ENCODE assay signal across 15 cellular contexts in genomic region chr1:86508583-86508969, GRCh38. TPM values are rescaled to one million over a fixed set of nuclear protein-coding genes. Genes with fewer than 3 reads are reported as not detected.
A peak's percentile ranks its signal among the peaks of the same experiment; 100 is the strongest.
DNase-seq lines count a peak whose midpoint lies in the region; ATAC-seq and TF ChIP-seq lines count a peak whose summit lies in the region.
"Had no signal": no experiment of that assay in that cellular context is flagged by ENCODE, and none has a peak within 500 bp of the region (broad histone marks: within the 10 kb centered on the region; RNA-seq: fewer than 3 reads in every experiment).

No MANE protein-coding gene starts in this region.

- no peak for ATAC-seq in SK-N-SH treated with all-trans-retinoic acid at 6 μM for 48 hours
- no peak for ATAC-seq in HG03354 (IDR thresholded peaks at IDR 0.05; ENCODE audit: poor library complexity, severe bottlenecking, unreplicated experiment)

- peak overlapping the region; percentile 57; the same call in 1 of the 2 replicates for H3K4me3 ChIP-seq in ACC112 (ENCODE audit: low read depth, low read length)
- no peak overlapping the region for H3K4me3 ChIP-seq in fibroblast of villous mesenchyme (ENCODE audit: low read depth, low read length)
- H3K4me3 ChIP-seq: GM23338 had no signal

- peak; percentile 33 for DNase-seq in GM04503 (ENCODE audit: low read depth)
- peak; percentile 23 for DNase-seq in fibroblast of villous mesenchyme (ENCODE audit: low read depth)
- no peak for DNase-seq in NCI-H1105 treated with DMSO at 0.1 percent for 48 hours (lab: John Stamatoyannopoulos, UW)
- no peak for DNase-seq in NCI-H2081 (lab: John Stamatoyannopoulos, UW)
- no peak for DNase-seq in stimulated activated naive CD4-positive, alpha-beta T cell treated with Interleukin-2 at 50 U/mL for 16 hours (lab: John Stamatoyannopoulos, UW)
- DNase-seq: COR-L47; GF-D8; NCI-H1105; NCI-H1930; NK-92 treated with Interleukin-12 subunit alpha and Interleukin-12 subunit beta, amount 100 ng/mL, for 24 hours had no signal

- peaks cover 8% of the 10 kb centered on the region for H3K4me1 ChIP-seq in ACC112 (ENCODE audit: control insufficient read depth, insufficient read depth, low read length, unreplicated experiment)

- TF ChIP-seq CTCF in fibroblast of villous mesenchyme (IDR thresholded peaks at IDR 0.05; ENCODE audit: insufficient read depth, low read depth, low read length): no peak

- H3K27ac ChIP-seq in ACC112 (ENCODE audit: low read depth, low read length): no peak overlapping the region

- no peak overlapping the region for H2AFZ ChIP-seq in ACC112 (ENCODE audit: low read length, unreplicated experiment)
- H2AFZ ChIP-seq: GM23338 had no signal

- no peaks in the 10 kb centered on the region for H3K79me2 ChIP-seq in ACC112 (ENCODE audit: control insufficient read depth, insufficient read depth, low read length, unreplicated experiment)

- no peaks in the 10 kb centered on the region for H3K27me3 ChIP-seq in ACC112 (ENCODE audit: insufficient read depth, low read length)

- no peaks in the 10 kb centered on the region for H3K36me3 ChIP-seq in ACC112 (ENCODE audit: insufficient read depth, low read length)

TF ChIP-seq in SK-N-SH treated with all-trans-retinoic acid at 6 μM for 48 hours, 23 proteins besides CTCF, POLR2A, EP300 and RAD21:
- TF ChIP-seq, protein P1, sequence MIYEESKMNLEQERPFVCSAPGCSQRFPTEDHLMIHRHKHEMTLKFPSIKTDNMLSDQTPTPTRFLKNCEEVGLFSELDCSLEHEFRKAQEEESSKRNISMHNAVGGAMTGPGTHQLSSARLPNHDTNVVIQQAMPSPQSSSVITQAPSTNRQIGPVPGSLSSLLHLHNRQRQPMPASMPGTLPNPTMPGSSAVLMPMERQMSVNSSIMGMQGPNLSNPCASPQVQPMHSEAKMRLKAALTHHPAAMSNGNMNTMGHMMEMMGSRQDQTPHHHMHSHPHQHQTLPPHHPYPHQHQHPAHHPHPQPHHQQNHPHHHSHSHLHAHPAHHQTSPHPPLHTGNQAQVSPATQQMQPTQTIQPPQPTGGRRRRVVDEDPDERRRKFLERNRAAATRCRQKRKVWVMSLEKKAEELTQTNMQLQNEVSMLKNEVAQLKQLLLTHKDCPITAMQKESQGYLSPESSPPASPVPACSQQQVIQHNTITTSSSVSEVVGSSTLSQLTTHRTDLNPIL (CRISPR knock-in tag; IDR thresholded peaks at IDR 0.05; ENCODE audit: low read depth): no peak
- TF ChIP-seq ISL1 (CRISPR knock-in tag; IDR thresholded peaks at IDR 0.05): peak; percentile 32; the same call in 1 of the 2 replicates

RNA-seq across cellular contexts. Expression of gene CLCA4, which starts 38.3 kb away (rescaled TPM):
- not detected in 2 replicates for total RNA-seq in fibroblast of villous mesenchyme
- total RNA-seq: A172, GM23338 had no signal

RNA-seq across cellular contexts. Expression of gene CLCA1, which starts 39.8 kb away (rescaled TPM):
- total RNA-seq in fibroblast of villous mesenchyme: under 0.01 TPM in 1 of 2 replicates, not detected in the other
- total RNA-seq: A172, GM23338 had no signal

Comparison
In these comparisons a context has a peak if more than half of its experiments do, and no peak if none do; other contexts are left out.
1. DNase-seq: peak in GM04503 (single experiment) and fibroblast of villous mesenchyme (single experiment); none in NCI-H1105 treated with DMSO at 0.1 percent for 48 hours (single experiment), NCI-H2081 (0 of 2) and stimulated activated naive CD4-positive, alpha-beta T cell treated with Interleukin-2 at 50 U/mL for 16 hours (single experiment).